In the genomic region with DNA sequence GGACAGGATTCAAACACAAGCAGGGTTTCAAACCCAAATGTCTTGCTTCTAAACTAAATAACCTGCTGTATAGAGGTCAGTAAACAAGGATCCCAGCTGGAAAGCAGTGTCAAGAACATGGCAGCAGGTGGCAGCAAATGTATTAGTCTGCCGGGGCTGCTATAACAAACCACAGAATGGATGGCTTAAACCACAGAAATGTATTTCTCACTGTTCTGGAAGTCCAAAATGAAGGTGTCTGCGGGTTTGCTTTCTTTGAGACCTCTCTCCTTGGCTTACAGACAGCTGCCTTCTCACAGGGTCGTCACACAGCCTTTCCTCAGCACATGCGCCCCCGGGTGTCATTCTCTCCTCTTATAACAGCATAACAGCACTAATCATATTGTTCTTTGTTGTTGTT, we compare ENCODE assay signal across 8 cellular contexts.
DNase-seq lines count a peak whose midpoint lies in the region; ATAC-seq, FAIRE-seq and TF ChIP-seq lines count a peak whose summit lies in the region.

No MANE protein-coding gene starts in this region.

- BruUV-seq in HepG2 (replicated peaks; lab: Mats Ljungman, UMichigan) = no TSS peak

- H3K9ac ChIP-seq in HepG2 (ENCODE audit: insufficient read depth, low read depth, low read length) = no peak overlapping the region

- WGBS in HepG2 (ENCODE audit: low lambda C conversion rate) = 38% methylated on average over 5 of the region's 5 CpGs

- H3K27ac ChIP-seq in HepG2 (ENCODE audit: extremely low read length, insufficient read depth, low read length) = no peak overlapping the region

- no peaks in the 10 kb centered on the region for H3K4me1 ChIP-seq in HAP-1
- H3K4me1 ChIP-seq in HepG2 (ENCODE audit: insufficient read depth, low read length) = no peaks in the 10 kb centered on the region

- POLR2A ChIA-PET in HepG2 (lab: Yijun Ruan, JAX) = no interaction called here

- no peaks in the 10 kb centered on the region for H4K20me1 ChIP-seq in HepG2 (ENCODE audit: insufficient read depth, low read length)

- H3K4me2 ChIP-seq in HepG2 (ENCODE audit: low read depth, low read length) = no peak overlapping the region

- TF ChIP-seq CTCF in HepG2 (CRISPR knock-in tag; IDR thresholded peaks at IDR 0.05) = peak; percentile 68

- ATAC-seq in HepG2 (peak; percentile 90), GM18519 (IDR thresholded peaks at IDR 0.05; ENCODE audit: low FRiP score, unreplicated experiment) (no peak), HG03520 (IDR thresholded peaks at IDR 0.05; ENCODE audit: unreplicated experiment) (no peak)

- TF ChIP-seq EP300 in HepG2 (IDR thresholded peaks at IDR 0.05; ENCODE audit: low read depth in 2 of 2, low read length in 2 of 2) (no peak), HepG2 (CRISPR knock-in tag; IDR thresholded peaks at IDR 0.05; ENCODE audit: borderline replicate concordance) (no peak)

- H3K27me3 ChIP-seq in HAP-1 (ENCODE audit: low read depth) (peaks cover 4% of the 10 kb centered on the region; the same call in 1 of the 2 replicates), HepG2 (ENCODE audit: control insufficient read depth in 1 of 2, insufficient read depth in 2 of 2, low read length in 2 of 2) (no peaks in the 10 kb centered on the region; a peak in 1 of 5 replicates)

- peak; percentile 7 to 39 for DNase-seq in NCI-H524 (lab: John Stamatoyannopoulos, UW)
- DNase-seq in NCI-H524 treated with DMSO at 0.1 percent for 48 hours (lab: John Stamatoyannopoulos, UW) = no peak
- DNase-seq in HAP-1 (ENCODE audit: low spot score in 2 of 2) = peak; percentile 31 to 55
- DNase-seq in NCI-H226 = peak; percentile 25
- peak; percentile 52 to 76 for DNase-seq in T47D (ENCODE audit: low read depth in 1 of 2, low spot score in 1 of 2)
- peak; percentile 25 for DNase-seq in HepG2 (ENCODE audit: low spot score)

- TF ChIP-seq RAD21 in HepG2 (CRISPR knock-in tag; IDR thresholded peaks at IDR 0.05) = peak; percentile 29; the same call in 1 of the 2 replicates

- H3K79me2 ChIP-seq in HepG2 (ENCODE audit: insufficient read depth, low read length) = no peaks in the 10 kb centered on the region

- intact Hi-C loops in HepG2 (cut with micrococcal nuclease; ENCODE audit: unreplicated experiment) = loop anchor here (1.0 kb wide), 2 partner anchors 133 to 275 kb away; no protein-coding TSS in a partner anchor

- CTCF ChIA-PET in HepG2 (lab: Yijun Ruan, JAX; ENCODE audit: low intra/inter-chr PET ratio, low total read pairs) = interaction anchor here (3.0 kb wide), 1 partner anchor 132 kb away, joined by 39 read pairs; no protein-coding TSS in a partner anchor

- FAIRE-seq in HepG2 (lab: Jason Lieb, UNC) = peak; percentile 69

- H2AFZ ChIP-seq in HepG2 (ENCODE audit: low read length) = no peak overlapping the region

- in situ Hi-C loops in HAP-1 (cut with MboI; ENCODE audit: low sequenced_read_pairs) (loop anchor here (10.0 kb wide), 1 partner anchor 128 kb away; no protein-coding TSS in a partner anchor), T47D (cut with HindIII; ENCODE audit: low pct_unique_long_range_greater_than_20kb, low sequenced_read_pairs) (no loop called here), HepG2 (cut with HindIII; ENCODE audit: extremely low pct_ligation_motif_present, low pct_unique_long_range_greater_than_20kb) (loop anchor here (5.0 kb wide), 1 partner anchor 136 kb away; no protein-coding TSS in a partner anchor)

- TF ChIP-seq POLR2A in HepG2 (IDR thresholded peaks at IDR 0.05; ENCODE audit: insufficient read depth in 1 of 2, low read depth in 2 of 2, low read length in 2 of 2) = no peak

- no peaks in the 10 kb centered on the region for H3K36me3 ChIP-seq in HAP-1 (replicated peaks)
- no peaks in the 10 kb centered on the region for H3K36me3 ChIP-seq in HepG2 (replicated peaks in 1 of 2; ENCODE audit: control insufficient read depth in 1 of 2, insufficient read depth in 2 of 2, low read length in 2 of 2)

- H3K4me3 ChIP-seq in HAP-1 (no peak overlapping the region), HepG2 (replicated peaks in 1 of 3; ENCODE audit: insufficient read depth in 1 of 3, low read depth in 2 of 3, low read length in 3 of 3) (no peak overlapping the region)

- no peaks in the 10 kb centered on the region for H3K9me3 ChIP-seq in HAP-1
- H3K9me3 ChIP-seq in HepG2 (ENCODE audit: low read length) = no peaks in the 10 kb centered on the region

TF ChIP-seq in HepG2, 621 proteins besides CTCF, POLR2A, EP300 and RAD21:
- TF ChIP-seq FOXA3 (CRISPR knock-in tag; IDR thresholded peaks at IDR 0.05) = peak; percentile 59
- TF ChIP-seq SMC3 (IDR thresholded peaks at IDR 0.05; ENCODE audit: low read length) = peak; percentile 64; the same call in 1 of the 2 replicates
- TF ChIP-seq STAG1 (CRISPR knock-in tag; IDR thresholded peaks at IDR 0.05) = peak; percentile 75
- TF ChIP-seq ZNF83 (CRISPR knock-in tag; IDR thresholded peaks at IDR 0.05; ENCODE audit: borderline replicate concordance) = no peak
- no peak for TF ChIP-seq MAF1 (CRISPR knock-in tag; IDR thresholded peaks at IDR 0.05; ENCODE audit: borderline replicate concordance)
- TF ChIP-seq, protein P1, sequence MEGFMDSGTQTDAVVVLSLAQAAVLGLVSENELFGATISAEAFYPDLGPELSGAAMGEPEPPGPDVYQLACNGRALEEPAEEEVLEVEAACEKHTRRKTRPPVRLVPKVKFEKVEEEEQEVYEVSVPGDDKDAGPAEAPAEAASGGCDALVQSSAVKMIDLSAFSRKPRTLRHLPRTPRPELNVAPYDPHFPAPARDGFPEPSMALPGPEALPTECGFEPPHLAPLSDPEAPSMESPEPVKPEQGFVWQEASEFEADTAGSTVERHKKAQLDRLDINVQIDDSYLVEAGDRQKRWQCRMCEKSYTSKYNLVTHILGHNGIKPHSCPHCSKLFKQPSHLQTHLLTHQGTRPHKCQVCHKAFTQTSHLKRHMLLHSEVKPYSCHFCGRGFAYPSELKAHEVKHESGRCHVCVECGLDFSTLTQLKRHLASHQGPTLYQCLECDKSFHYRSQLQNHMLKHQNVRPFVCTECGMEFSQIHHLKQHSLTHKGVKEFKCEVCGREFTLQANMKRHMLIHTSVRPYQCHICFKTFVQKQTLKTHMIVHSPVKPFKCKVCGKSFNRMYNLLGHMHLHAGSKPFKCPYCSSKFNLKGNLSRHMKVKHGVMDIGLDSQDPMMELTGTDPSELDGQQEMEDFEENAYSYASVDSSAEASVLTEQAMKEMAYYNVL (CRISPR knock-in tag; IDR thresholded peaks at IDR 0.05; ENCODE audit: borderline replicate concordance) = no peak
- TF ChIP-seq XRCC5 (optimal IDR thresholded peaks at IDR 0.05; ENCODE audit: low read length) = peak; percentile 40
- TF ChIP-seq FOXA1 (IDR thresholded peaks at IDR 0.05) = no peak
- peak; percentile 53 for TF ChIP-seq FOXA1 (CRISPR knock-in tag; IDR thresholded peaks at IDR 0.05)
- no peak for TF ChIP-seq MTA3 (CRISPR knock-in tag; IDR thresholded peaks at IDR 0.05)
